In genomic region chr7:153386581-153386980, GRCh38 we compare ENCODE assay signal across 28 cellular contexts.
"Had no signal": no experiment of that assay in that cellular context is flagged by ENCODE, and none has a peak within 500 bp of the region (broad histone marks: within the 10 kb centered on the region; RNA-seq: fewer than 3 reads in every experiment).

No MANE protein-coding gene starts in this region.

- H3K36me3 Mint-ChIP-seq: activated CD4-positive, alpha-beta memory T cell treated with anti-CD3 and anti-CD28 coated beads for 36 hours; brain; T-cell had no signal

- H3K27me3 Mint-ChIP-seq: activated CD4-positive, alpha-beta T cell treated with anti-CD3 and anti-CD28 coated beads, Interleukin-2, amount 10 ng/mL, durations not matched to agents 7 days and 5 days; brain had no signal

- H3K4me3 Mint-ChIP-seq: activated CD4-positive, alpha-beta memory T cell treated with anti-CD3 and anti-CD28 coated beads for 36 hours; activated CD4-positive, alpha-beta T cell treated with anti-CD3 and anti-CD28 coated beads, Interleukin-2, amount 10 ng/mL, durations not matched to agents 7 days and 5 days; activated naive CD8-positive, alpha-beta T cell treated with anti-CD3 and anti-CD28 coated beads, Interleukin-2, amount 50 U/mL, for 24 hours; activated T-cell treated with anti-CD3 and anti-CD28 coated beads, Interleukin-2, amount 50 U/mL, for 4 hours; brain; T-cell had no signal

- H3K27ac ChIP-seq: ascending aorta, SK-N-MC, VCaP had no signal

- H3K27ac Mint-ChIP-seq: activated CD4-positive, alpha-beta memory T cell treated with anti-CD3 and anti-CD28 coated beads for 36 hours; activated CD4-positive, alpha-beta T cell treated with anti-CD3 and anti-CD28 coated beads, Interleukin-2, amount 10 ng/mL, durations not matched to agents 7 days and 5 days; activated naive CD4-positive, alpha-beta T cell treated with anti-CD3 and anti-CD28 coated beads, Interleukin-2, amount 50 U/mL, for 72 hours; activated naive CD8-positive, alpha-beta T cell treated with anti-CD3 and anti-CD28 coated beads, Interleukin-2, amount 50 U/mL, for 24 hours; brain; T-cell had no signal

- DNase-seq: activated CD4-positive, alpha-beta memory T cell treated with anti-CD3 and anti-CD28 coated beads for 36 hours; activated CD4-positive, alpha-beta T cell treated with anti-CD3 and anti-CD28 coated beads, Interleukin-2, amount 10 ng/mL, durations not matched to agents 7 days and 5 days; activated CD4-positive, CD25-positive, alpha-beta regulatory T cell; activated CD8-positive, alpha-beta memory T cell treated with anti-CD3 and anti-CD28 coated beads for 24 hours; activated effector memory CD4-positive, alpha-beta T cell treated with anti-CD3 and anti-CD28 coated beads, Interleukin-2, amount 50 U/mL, for 16 hours; activated naive CD4-positive, alpha-beta T cell treated with Interleukin-2 at 50 U/mL for 16 hours; activated naive CD8-positive, alpha-beta T cell treated with anti-CD3 and anti-CD28 coated beads, Interleukin-2, amount 50 U/mL, for 24 hours; activated T-cell treated with anti-CD3 and anti-CD28 coated beads, Interleukin-2, amount 50 U/mL, for 4 hours; amniotic stem cell; MG63; MV-4-11; NCI-H1092 treated with DMSO at 0.1 percent for 48 hours; NCI-H1694; NCI-H2081; NCI-H510A treated with DMSO at 0.1 percent for 48 hours; NCI-H69; NK-92 treated with Interleukin-12 subunit alpha and Interleukin-12 subunit beta, amount 100 ng/mL, for 24 hours; OCI-M1; RPMI8226; T-cell; T-helper 2 cell had no signal

- ATAC-seq: activated naive CD4-positive, alpha-beta T cell treated with anti-CD3 and anti-CD28 coated beads, Interleukin-2, amount 50 U/mL, for 72 hours; activated naive CD8-positive, alpha-beta T cell treated with anti-CD3 and anti-CD28 coated beads, Interleukin-2, amount 50 U/mL, for 24 hours; activated T-cell treated with anti-CD3 and anti-CD28 coated beads, Interleukin-2, amount 50 U/mL, for 4 hours; Panc1; Right ventricle myocardium inferior; T-cell had no signal

- H3K4me1 Mint-ChIP-seq: activated CD4-positive, alpha-beta T cell treated with anti-CD3 and anti-CD28 coated beads, Interleukin-2, amount 10 ng/mL, durations not matched to agents 7 days and 5 days; activated naive CD8-positive, alpha-beta T cell treated with anti-CD3 and anti-CD28 coated beads, Interleukin-2, amount 50 U/mL, for 24 hours; brain; T-cell had no signal
